ENCODE assay signal across 7 cellular contexts in genomic region chr4:98733601-98734000, GRCh38.
"Had no signal": no experiment of that assay in that cellular context is flagged by ENCODE, and none has a peak within 500 bp of the region (broad histone marks: within the 10 kb centered on the region; RNA-seq: fewer than 3 reads in every experiment).

No MANE protein-coding gene starts in this region.

- DNase-seq: GM23248, GOT3, H7, HFFc6, KBM-7 had no signal

- ATAC-seq: HCT116, HepG2 had no signal
